22 cellular contexts compared by ENCODE assay signal in genomic region chr5:173880306-173880985, GRCh38. TPM values are rescaled to one million over a fixed set of nuclear protein-coding genes. Genes with fewer than 3 reads are reported as not detected.
DNase-seq lines count a peak whose midpoint lies in the region; ATAC-seq, FAIRE-seq and TF ChIP-seq lines count a peak whose summit lies in the region.
"Had no signal": no experiment of that assay in that cellular context is flagged by ENCODE, and none has a peak within 500 bp of the region (broad histone marks: within the 10 kb centered on the region; RNA-seq: fewer than 3 reads in every experiment).

No MANE protein-coding gene starts in this region.

- 0 out of 2 replicates have a peak, but pooled peaks cover 3% of the 10 kb centered on the region for H3K9me2 ChIP-seq in GM23338 (ENCODE audit: insufficient read depth)

- no peaks in the 10 kb centered on the region for H4K20me1 ChIP-seq in GM23338 (replicated peaks; ENCODE audit: insufficient read depth)
- no peaks in the 10 kb centered on the region for H4K20me1 ChIP-seq in astrocyte (ENCODE audit: insufficient read depth, low read length)

- TF ChIP-seq CTCF in GM23338 (conservative IDR thresholded peaks at IDR 0.05; ENCODE audit: low read depth in 2 of 2) (no peak), astrocyte (IDR thresholded peaks at IDR 0.05; ENCODE audit: insufficient read depth, low read depth, low read length) (no peak)

- peaks cover 4% of the 10 kb centered on the region for H3K9me3 ChIP-seq in astrocyte (ENCODE audit: insufficient read depth, low read depth, low read length)
- H3K9me3 ChIP-seq: heart left ventricle had no signal

- DNase-seq in A172 (ENCODE audit: low spot score) (peak; percentile 30), GM23338 (ENCODE audit: low spot score) (no peak), astrocyte (ENCODE audit: low read depth) (peak; percentile 93), iris pigment epithelial cell (ENCODE audit: low read depth) (peak; percentile 96), frontal cortex (ENCODE audit: low spot score in 2 of 2) (no peak), substantia nigra (lab: John Stamatoyannopoulos, UW) (no peak), RKO (ENCODE audit: low spot score) (no peak)
- DNase-seq: 8988T; activated CD4-positive, alpha-beta T cell treated with anti-CD3 and anti-CD28 coated beads for 1 hour; activated naive CD4-positive, alpha-beta T cell treated with anti-CD3 and anti-CD28 coated beads for 36 hours; caudate nucleus; heart left ventricle; left cardiac atrium; MG63; NCI-H2107; NCI-H82; stimulated activated CD4-positive, alpha-beta T cell treated with anti-CD3 and anti-CD28 coated beads, Interleukin-12 subunit alpha, Interleukin-12 subunit beta, amount 100 ng/mL, for 4 hours; T-helper 2 cell had no signal

- no peak overlapping the region for H3K4me2 ChIP-seq in GM23338
- H3K4me2 ChIP-seq in astrocyte (ENCODE audit: low read length), result peak overlapping the region; percentile 9

- H3K4me1 ChIP-seq in GM23338 (ENCODE audit: insufficient read depth) (no peaks in the 10 kb centered on the region), astrocyte (ENCODE audit: insufficient read depth, low read length) (peaks cover 8% of the 10 kb centered on the region)

- H3K79me2 ChIP-seq in GM23338 (replicated peaks; ENCODE audit: insufficient read depth) (no peaks in the 10 kb centered on the region), astrocyte (ENCODE audit: insufficient read depth, low read length) (no peaks in the 10 kb centered on the region)

- H3K9me3 Mint-ChIP-seq in GM23338, result no peaks in the 10 kb centered on the region; the same call in 2 of the 3 replicates
- no peaks in the 10 kb centered on the region for H3K9me3 Mint-ChIP-seq in astrocyte (ENCODE audit: unreplicated experiment)

- no peak overlapping the region for H3K27ac ChIP-seq in GM23338 (ENCODE audit: low read depth)
- H3K27ac ChIP-seq in astrocyte (ENCODE audit: low read depth, low read length), result peak overlapping the region; percentile 38
- H3K27ac ChIP-seq in substantia nigra (ENCODE audit: low read depth, low read length, poor library complexity, severe bottlenecking), result no peak overlapping the region

- H3K27me3 ChIP-seq in GM23338 (ENCODE audit: insufficient read depth) (no peaks in the 10 kb centered on the region), astrocyte (ENCODE audit: insufficient read depth, low read length) (no peaks in the 10 kb centered on the region)
- H3K27me3 ChIP-seq: heart left ventricle, MG63 had no signal

- no peaks in the 10 kb centered on the region for H3F3A ChIP-seq in GM23338 (replicated peaks; ENCODE audit: low read depth)

- H3K4me3 ChIP-seq in GM23338 (no peak overlapping the region), astrocyte (ENCODE audit: insufficient read depth, low read depth, low read length) (no peak overlapping the region)
- H3K4me3 ChIP-seq: heart left ventricle, MG63 had no signal

- H3K36me3 ChIP-seq in GM23338 (ENCODE audit: insufficient read depth) (no peaks in the 10 kb centered on the region; the same call in 1 of the 2 replicates), astrocyte (ENCODE audit: insufficient read depth, low read length) (no peaks in the 10 kb centered on the region)
- H3K36me3 ChIP-seq: heart left ventricle, MG63 had no signal

- no peak overlapping the region for H3K4me3 Mint-ChIP-seq in GM23338
- no peak overlapping the region for H3K4me3 Mint-ChIP-seq in astrocyte (ENCODE audit: unreplicated experiment)
- H3K4me3 Mint-ChIP-seq: activated naive CD4-positive, alpha-beta T cell treated with anti-CD3 and anti-CD28 coated beads for 36 hours had no signal

- H2AFZ ChIP-seq in GM23338, result peak overlapping the region; percentile 66; the same call in 1 of the 2 replicates
- no peak overlapping the region for H2AFZ ChIP-seq in astrocyte (ENCODE audit: low read depth, low read length)

- H3K36me3 Mint-ChIP-seq in GM23338 (ENCODE audit: low read depth) (no peaks in the 10 kb centered on the region), astrocyte (ENCODE audit: low read depth, unreplicated experiment) (no peaks in the 10 kb centered on the region)

- H3K27me3 Mint-ChIP-seq in GM23338 (ENCODE audit: insufficient read depth, low read depth, poor library complexity) (peaks cover 3% of the 10 kb centered on the region), astrocyte (ENCODE audit: low read depth, unreplicated experiment) (peaks cover 2% of the 10 kb centered on the region)
- H3K27me3 Mint-ChIP-seq: progenitor cell of endocrine pancreas had no signal

- no peak overlapping the region for H3K9ac ChIP-seq in astrocyte (ENCODE audit: low read length)

- ATAC-seq in GM23338, result no peak
- no peak for ATAC-seq in HG03095 (IDR thresholded peaks at IDR 0.05; ENCODE audit: unreplicated experiment)
- ATAC-seq: heart left ventricle, left cardiac atrium, Right ventricle myocardium inferior had no signal

- H3K27ac Mint-ChIP-seq in GM23338 (no peak overlapping the region), astrocyte (ENCODE audit: unreplicated experiment) (peak overlapping the region; percentile 83)
- H3K27ac Mint-ChIP-seq: activated naive CD4-positive, alpha-beta T cell treated with anti-CD3 and anti-CD28 coated beads for 36 hours; progenitor cell of endocrine pancreas had no signal

- H3K4me1 Mint-ChIP-seq in GM23338 (no peaks in the 10 kb centered on the region), astrocyte (ENCODE audit: low read depth, unreplicated experiment) (peaks cover 28% of the 10 kb centered on the region)

- FAIRE-seq in astrocyte (lab: Jason Lieb, UNC), result peak; percentile 26
- no peak for FAIRE-seq in frontal cortex (lab: Jason Lieb, UNC)
- FAIRE-seq: G401.6 had no signal

TF ChIP-seq in GM23338, 12 proteins besides CTCF, POLR2A, EP300 and RAD21 (continues in another document):
- TF ChIP-seq STAT1 (IDR thresholded peaks at IDR 0.05; ENCODE audit: unreplicated experiment) (no peak), CREB1 (CRISPR knock-in tag; IDR thresholded peaks at IDR 0.05; ENCODE audit: low read depth) (no peak), ZNF331 (CRISPR knock-in tag; IDR thresholded peaks at IDR 0.05; ENCODE audit: low read depth) (no peak), EZH2phosphoT487 (IDR thresholded peaks at IDR 0.05; ENCODE audit: unreplicated experiment) (no peak), ZNF462 (CRISPR knock-in tag; IDR thresholded peaks at IDR 0.05) (no peak), EZH2 (IDR thresholded peaks at IDR 0.05; ENCODE audit: low read depth, unreplicated experiment) (no peak)

RNA-seq across cellular contexts. Expression of gene CPEB4, which starts 7.7 kb away (rescaled TPM):
- total RNA-seq in A172 (2014; rRNA removed; shearing (Covaris generic)), result 24.8 and 25.9 TPM in 2 replicates
- total RNA-seq in GM23338 (2014; rRNA removed; shearing (Covaris generic)), result 7.3 and 10.2 TPM in 2 replicates
- 4.7 and 5.9 TPM in 2 replicates for polyA plus RNA-seq in GM23338 (2016; fragmentation: Nextera tagmentation; extraction: Ambion mirVana)
- total RNA-seq in astrocyte (37.2 and 40.6 TPM in 2 replicates), frontal cortex (76.2 TPM)

Comparison
In these comparisons a context has a peak if more than half of its experiments do, and no peak if none do; other contexts are left out.
1. DNase-seq: peak in A172 (single experiment), astrocyte (single experiment) and iris pigment epithelial cell (single experiment); none in GM23338 (single experiment), frontal cortex (0 of 2), substantia nigra (0 of 49) and RKO (single experiment).